In genomic region chr21:46616656-46617055, GRCh38 we compare ENCODE assay signal across 34 cellular contexts. TPM values are rescaled to one million over a fixed set of nuclear protein-coding genes. Genes with fewer than 3 reads are reported as not detected.
"Had no signal": no experiment of that assay in that cellular context is flagged by ENCODE, and none has a peak within 500 bp of the region (broad histone marks: within the 10 kb centered on the region; RNA-seq: fewer than 3 reads in every experiment).

No MANE protein-coding gene starts in this region.

- H3K27ac ChIP-seq: ascending aorta, breast epithelium, VCaP had no signal

- H3K4me3 Mint-ChIP-seq: activated B cell treated with CpG ODN at 0.5 μM for 24 hours; activated CD4-positive, alpha-beta memory T cell treated with anti-CD3 and anti-CD28 coated beads for 36 hours; activated CD4-positive, alpha-beta T cell treated with anti-CD3 and anti-CD28 coated beads, Interleukin-2, amount 10 ng/mL, durations not matched to agents 24 days and 14 days; activated CD8-positive, alpha-beta T cell treated with anti-CD3 and anti-CD28 coated beads for 36 hours; activated naive CD4-positive, alpha-beta T cell treated with anti-CD3 and anti-CD28 coated beads, Interleukin-2, amount 10 ng/mL, durations not matched to agents 7 days and 5 days; activated naive CD4-positive, alpha-beta T cell treated with anti-CD3 and anti-CD28 coated beads, Interleukin-2, amount 50 U/mL, for 24 hours; activated naive CD8-positive, alpha-beta T cell; activated naive CD8-positive, alpha-beta T cell treated with anti-CD3 and anti-CD28 coated beads, Interleukin-2, amount 10 ng/mL, durations not matched to agents 7 days and 5 days; activated naive CD8-positive, alpha-beta T cell treated with anti-CD3 and anti-CD28 coated beads, Interleukin-2, amount 50 U/mL, for 24 hours; activated T-cell treated with anti-CD3 and anti-CD28 coated beads, Interleukin-2, amount 50 U/mL, for 4 hours; activated T-cell treated with anti-CD3 and anti-CD28 coated beads, Interleukin-2, amount 50 U/mL, for 72 hours; activated T-helper 1 cell treated with anti-CD3 and anti-CD28 coated beads, Interleukin-12 subunit alpha, Interleukin-12 subunit beta, Interleukin-2, Interleukin-4 antibody, amounts not matched to agents 30 ng/mL and 10 ng/mL and 1 ng/mL, durations not matched to agents 14 hours and 24 hours and 36 hours; activated T-helper 17 cell treated with anti-CD3 and anti-CD28 coated beads, Interleukin-2, amount 50 U/mL, for 72 hours; brain; T-helper 1 cell treated with Interleukin-12 subunit alpha and Interleukin-12 subunit beta and Interleukin-4 antibody, amounts not matched to agents 30 μg/mL and 1 μg/mL, for 36 hours; T-helper 2 cell treated with Interferon-gamma antibody and Interleukin-4, amounts not matched to agents 5 μg/mL and 100 μg/mL, for 36 hours had no signal

- H3K4me1 Mint-ChIP-seq: activated T-helper 17 cell treated with anti-CD3 and anti-CD28 coated beads, Interleukin-2, amount 50 U/mL, for 72 hours had no signal

- H3K36me3 ChIP-seq: ascending aorta, breast epithelium had no signal

- H3K27ac Mint-ChIP-seq: activated B cell treated with CpG ODN at 0.5 μM for 24 hours; activated CD4-positive, alpha-beta memory T cell treated with anti-CD3 and anti-CD28 coated beads for 36 hours; activated CD4-positive, alpha-beta T cell treated with anti-CD3 and anti-CD28 coated beads, Interleukin-2, amount 10 ng/mL, durations not matched to agents 24 days and 14 days; activated CD8-positive, alpha-beta T cell treated with anti-CD3 and anti-CD28 coated beads for 36 hours; activated naive CD4-positive, alpha-beta T cell treated with anti-CD3 and anti-CD28 coated beads, Interleukin-2, amount 10 ng/mL, durations not matched to agents 7 days and 5 days; activated naive CD4-positive, alpha-beta T cell treated with anti-CD3 and anti-CD28 coated beads, Interleukin-2, amount 50 U/mL, for 24 hours; activated naive CD8-positive, alpha-beta T cell; activated naive CD8-positive, alpha-beta T cell treated with anti-CD3 and anti-CD28 coated beads, Interleukin-2, amount 10 ng/mL, durations not matched to agents 7 days and 5 days; activated naive CD8-positive, alpha-beta T cell treated with anti-CD3 and anti-CD28 coated beads, Interleukin-2, amount 50 U/mL, for 24 hours; activated T-cell treated with anti-CD3 and anti-CD28 coated beads, Interleukin-2, amount 50 U/mL, for 72 hours; activated T-helper 1 cell treated with anti-CD3 and anti-CD28 coated beads, Interleukin-12 subunit alpha, Interleukin-12 subunit beta, Interleukin-2, Interleukin-4 antibody, amounts not matched to agents 30 ng/mL and 10 ng/mL and 1 ng/mL, durations not matched to agents 14 hours and 24 hours and 36 hours; activated T-helper 17 cell treated with anti-CD3 and anti-CD28 coated beads, Interleukin-2, amount 50 U/mL, for 72 hours; brain; T-helper 1 cell treated with Interleukin-12 subunit alpha and Interleukin-12 subunit beta and Interleukin-4 antibody, amounts not matched to agents 30 μg/mL and 1 μg/mL, for 36 hours; T-helper 2 cell treated with Interferon-gamma antibody and Interleukin-4, amounts not matched to agents 5 μg/mL and 100 μg/mL, for 36 hours had no signal

- DNase-seq: activated B cell treated with CpG ODN at 0.5 μM for 24 hours; activated CD4-positive, alpha-beta memory T cell treated with anti-CD3 and anti-CD28 coated beads for 36 hours; activated CD4-positive, alpha-beta T cell treated with anti-CD3 and anti-CD28 coated beads for 4 hours; activated CD4-positive, alpha-beta T cell treated with anti-CD3 and anti-CD28 coated beads, Interleukin-2, amount 10 ng/mL, durations not matched to agents 24 days and 14 days; activated CD4-positive, alpha-beta T cell treated with anti-CD3 and anti-CD28 coated beads, Interleukin-2, amount 50 U/mL, for 1 hour; activated CD4-positive, alpha-beta T cell treated with anti-CD3 and anti-CD28 coated beads, Interleukin-2, amount 50 U/mL, for 4 hours; activated CD4-positive, CD25-positive, alpha-beta regulatory T cell treated with anti-CD3 and anti-CD28 coated beads, Interleukin-2, amount 50 U/mL, for 72 hours; activated CD8-positive, alpha-beta memory T cell treated with anti-CD3 and anti-CD28 coated beads, Interleukin-2, amount 50 U/mL, for 4 hours; activated CD8-positive, alpha-beta T cell treated with anti-CD3 and anti-CD28 coated beads for 36 hours; activated effector memory CD4-positive, alpha-beta T cell treated with Interleukin-2 at 50 U/mL for 16 hours; activated gamma-delta T cell; activated naive CD4-positive, alpha-beta T cell treated with anti-CD3 and anti-CD28 coated beads, Interleukin-2, amount 10 ng/mL, durations not matched to agents 7 days and 5 days; activated naive CD4-positive, alpha-beta T cell treated with Interleukin-2 at 50 U/mL for 16 hours; activated naive CD8-positive, alpha-beta T cell treated with anti-CD3 and anti-CD28 coated beads, Interleukin-2, amount 10 ng/mL, durations not matched to agents 7 days and 5 days; activated naive CD8-positive, alpha-beta T cell treated with anti-CD3 and anti-CD28 coated beads, Interleukin-2, amount 50 U/mL, for 24 hours; activated T-cell treated with anti-CD3 and anti-CD28 coated beads for 4 hours; activated T-cell treated with anti-CD3 and anti-CD28 coated beads, Interleukin-2, amount 50 U/mL, for 1 hour; activated T-cell treated with anti-CD3 and anti-CD28 coated beads, Interleukin-2, amount 50 U/mL, for 4 hours; activated T-cell treated with anti-CD3 and anti-CD28 coated beads, Interleukin-2, amount 50 U/mL, for 72 hours; amygdala; anterior cingulate cortex; central memory CD4-positive, alpha-beta T cell; T-helper 2 cell; T-helper 9 cell had no signal

- H3K27me3 ChIP-seq: ascending aorta, breast epithelium had no signal

- H3K36me3 Mint-ChIP-seq: activated CD4-positive, alpha-beta memory T cell treated with anti-CD3 and anti-CD28 coated beads for 36 hours; activated naive CD4-positive, alpha-beta T cell treated with anti-CD3 and anti-CD28 coated beads, Interleukin-2, amount 10 ng/mL, durations not matched to agents 7 days and 5 days; activated naive CD8-positive, alpha-beta T cell; brain had no signal

- H3K9me3 Mint-ChIP-seq: activated B cell treated with CpG ODN at 0.5 μM for 24 hours; activated CD4-positive, alpha-beta memory T cell treated with anti-CD3 and anti-CD28 coated beads for 36 hours; activated CD8-positive, alpha-beta T cell treated with anti-CD3 and anti-CD28 coated beads for 36 hours; activated naive CD4-positive, alpha-beta T cell treated with anti-CD3 and anti-CD28 coated beads, Interleukin-2, amount 50 U/mL, for 24 hours; activated T-helper 17 cell treated with anti-CD3 and anti-CD28 coated beads, Interleukin-2, amount 50 U/mL, for 72 hours; T-helper 1 cell treated with Interleukin-12 subunit alpha and Interleukin-12 subunit beta and Interleukin-4 antibody, amounts not matched to agents 30 μg/mL and 1 μg/mL, for 36 hours; T-helper 2 cell treated with Interferon-gamma antibody and Interleukin-4, amounts not matched to agents 5 μg/mL and 100 μg/mL, for 36 hours had no signal

- H3K4me3 ChIP-seq: ascending aorta, breast epithelium had no signal

- H3K27me3 Mint-ChIP-seq: activated CD8-positive, alpha-beta T cell treated with anti-CD3 and anti-CD28 coated beads for 36 hours; activated naive CD4-positive, alpha-beta T cell treated with anti-CD3 and anti-CD28 coated beads, Interleukin-2, amount 50 U/mL, for 24 hours; activated naive CD8-positive, alpha-beta T cell; activated naive CD8-positive, alpha-beta T cell treated with anti-CD3 and anti-CD28 coated beads, Interleukin-2, amount 10 ng/mL, durations not matched to agents 7 days and 5 days; activated naive CD8-positive, alpha-beta T cell treated with anti-CD3 and anti-CD28 coated beads, Interleukin-2, amount 50 U/mL, for 24 hours; activated T-helper 17 cell treated with anti-CD3 and anti-CD28 coated beads, Interleukin-2, amount 50 U/mL, for 72 hours had no signal

RNA-seq across cellular contexts. Expression of gene S100B, which starts 11.8 kb away (rescaled TPM):
- total RNA-seq: activated B cell treated with CpG ODN at 0.5 μM for 24 hours; activated CD4-positive, alpha-beta memory T cell treated with anti-CD3 and anti-CD28 coated beads for 36 hours; activated CD4-positive, alpha-beta T cell treated with anti-CD3 and anti-CD28 coated beads, Interleukin-2, amount 10 ng/mL, durations not matched to agents 24 days and 14 days; activated T-helper 1 cell treated with anti-CD3 and anti-CD28 coated beads, Interleukin-12 subunit alpha, Interleukin-12 subunit beta, Interleukin-2, Interleukin-4 antibody, amounts not matched to agents 30 ng/mL and 10 ng/mL and 1 ng/mL, durations not matched to agents 14 hours and 24 hours and 36 hours; activated T-helper 17 cell treated with anti-CD3 and anti-CD28 coated beads, Interleukin-2, amount 50 U/mL, for 72 hours had no signal
